ENCODE assay signal across 27 cellular contexts in genomic region chr5:180456792-180457191, GRCh38.
"Had no signal": no experiment of that assay in that cellular context is flagged by ENCODE, and none has a peak within 500 bp of the region (broad histone marks: within the 10 kb centered on the region; RNA-seq: fewer than 3 reads in every experiment).

No MANE protein-coding gene starts in this region.

- FAIRE-seq: islet of Langerhans, kidney had no signal

- H3K4me1 ChIP-seq: left ventricle myocardium inferior, right atrium auricular region, right lobe of liver, tibial nerve, uterus had no signal

- ATAC-seq: left colon; mucosa of descending colon; naive thymus-derived CD4-positive, alpha-beta T cell; natural killer cell treated with Interleukin-12 subunit alpha and Interleukin-12 subunit beta and Interleukin-15 and Interleukin-18, amount 100 ng/mL, for 72 hours; stimulated activated effector memory CD8-positive, alpha-beta T cell treated with anti-CD3 and anti-CD28 coated beads, Interleukin-12 subunit alpha, Interleukin-12 subunit beta, amount 100 ng/mL, for 72 hours; stimulated activated naive CD8-positive, alpha-beta T cell treated with anti-CD3 and anti-CD28 coated beads, Interleukin-15, amount 100 ng/mL, for 72 hours had no signal

- H3K36me3 Mint-ChIP-seq: immature natural killer cell; naive thymus-derived CD4-positive, alpha-beta T cell; natural killer cell treated with Interleukin-12 subunit alpha and Interleukin-12 subunit beta and Interleukin-15 and Interleukin-18, amount 100 ng/mL, for 72 hours; stimulated activated effector memory CD8-positive, alpha-beta T cell treated with anti-CD3 and anti-CD28 coated beads, Interleukin-12 subunit alpha, Interleukin-12 subunit beta, amount 100 ng/mL, for 72 hours; type B pancreatic cell had no signal

- H3K4me1 Mint-ChIP-seq: immature natural killer cell; stimulated activated naive CD8-positive, alpha-beta T cell treated with anti-CD3 and anti-CD28 coated beads, Interleukin-15, amount 100 ng/mL, for 72 hours had no signal

- H3K4me2 ChIP-seq: smooth muscle cell had no signal

- H3K27ac Mint-ChIP-seq: immature natural killer cell; naive thymus-derived CD4-positive, alpha-beta T cell; progenitor cell of endocrine pancreas; stimulated activated effector memory CD8-positive, alpha-beta T cell treated with anti-CD3 and anti-CD28 coated beads, Interleukin-12 subunit alpha, Interleukin-12 subunit beta, amount 100 ng/mL, for 72 hours; type B pancreatic cell had no signal

- H3K4me3 ChIP-seq: left ventricle myocardium inferior, lung, mucosa of descending colon, ovary, right atrium auricular region, right lobe of liver, smooth muscle cell, tibial nerve, uterus had no signal

- H3K4me3 Mint-ChIP-seq: immature natural killer cell; naive thymus-derived CD4-positive, alpha-beta T cell; natural killer cell treated with Interleukin-12 subunit alpha and Interleukin-12 subunit beta and Interleukin-15 and Interleukin-18, amount 100 ng/mL, for 72 hours; stimulated activated effector memory CD8-positive, alpha-beta T cell treated with anti-CD3 and anti-CD28 coated beads, Interleukin-12 subunit alpha, Interleukin-12 subunit beta, amount 100 ng/mL, for 72 hours; stimulated activated naive CD8-positive, alpha-beta T cell treated with anti-CD3 and anti-CD28 coated beads, Interleukin-15, amount 100 ng/mL, for 72 hours; type B pancreatic cell had no signal

- H3K9me3 Mint-ChIP-seq: immature natural killer cell; natural killer cell treated with Interleukin-12 subunit alpha and Interleukin-12 subunit beta and Interleukin-15 and Interleukin-18, amount 100 ng/mL, for 72 hours; stimulated activated effector memory CD8-positive, alpha-beta T cell treated with anti-CD3 and anti-CD28 coated beads, Interleukin-12 subunit alpha, Interleukin-12 subunit beta, amount 100 ng/mL, for 72 hours; stimulated activated naive CD8-positive, alpha-beta T cell treated with anti-CD3 and anti-CD28 coated beads, Interleukin-15, amount 100 ng/mL, for 72 hours had no signal

- H3K9me3 ChIP-seq: mucosa of descending colon, ovary, right lobe of liver, uterus had no signal

- H3K36me3 ChIP-seq: left ventricle myocardium inferior, ovary, right atrium auricular region, right lobe of liver, tibial nerve, uterus had no signal

- H3K27ac ChIP-seq: left ventricle myocardium inferior, ovary, right atrium auricular region, right lobe of liver, tibial nerve, uterus had no signal

- H3K27me3 ChIP-seq: ovary, right atrium auricular region, right lobe of liver, uterus had no signal

- DNase-seq: hypothalamus; immature natural killer cell; kidney; left colon; left ventricle myocardium inferior; midbrain; mucosa of descending colon; naive thymus-derived CD4-positive, alpha-beta T cell; ovary; right lobe of liver; stimulated activated CD4-positive, alpha-beta T cell treated with anti-CD3 and anti-CD28 coated beads, Interleukin-12 subunit alpha, Interleukin-12 subunit beta, amount 100 ng/mL, for 4 hours; stimulated activated CD4-positive, alpha-beta T cell treated with anti-CD3 and anti-CD28 coated beads, Interleukin-15, amount 100 ng/mL, for 24 hours; stimulated activated CD4-positive, alpha-beta T cell treated with anti-CD3 and anti-CD28 coated beads, Interleukin-2, amount 100 ng/mL, for 24 hours; stimulated activated CD4-positive, alpha-beta T cell treated with anti-CD3 and anti-CD28 coated beads, Interleukin-4, amount 100 ng/mL, for 24 hours; stimulated activated naive CD4-positive, alpha-beta T cell treated with Interleukin-2 at 50 U/mL for 16 hours; stimulated activated naive CD8-positive, alpha-beta T cell treated with anti-CD3 and anti-CD28 coated beads, Interleukin-15, amount 100 ng/mL, for 72 hours; substantia nigra; uterus had no signal
